25 cellular contexts compared by ENCODE assay signal in genomic region chr15:85977586-85977985, GRCh38.
"Had no signal": no experiment of that assay in that cellular context is flagged by ENCODE, and none has a peak within 500 bp of the region (broad histone marks: within the 10 kb centered on the region; RNA-seq: fewer than 3 reads in every experiment).

No MANE protein-coding gene starts in this region.

- DNase-seq: stimulated activated CD4-positive, alpha-beta T cell treated with anti-CD3 and anti-CD28 coated beads, Interleukin-2, amount 100 ng/mL, for 48 hours; stimulated activated CD4-positive, alpha-beta T cell treated with anti-CD3 and anti-CD28 coated beads, Interleukin-4, amount 100 ng/mL, for 1 hour; stimulated activated CD4-positive, alpha-beta T cell treated with anti-CD3 and anti-CD28 coated beads, Interleukin-4, amount 100 ng/mL, for 24 hours; stimulated activated CD4-positive, alpha-beta T cell treated with anti-CD3 and anti-CD28 coated beads, Interleukin-4, amount 100 ng/mL, for 4 hours; stimulated activated CD8-positive, alpha-beta memory T cell treated with anti-CD3 and anti-CD28 coated beads, Interleukin-4, amount 100 ng/mL, for 48 hours; stimulated activated naive B cell treated with anti-CD40 and anti-IgM and Interleukin-4, amounts not matched to agents 10 μg/mL and 1 μg/mL and 100 μg/mL, for 72 hours; stimulated activated naive CD4-positive, alpha-beta T cell; stimulated activated naive CD4-positive, alpha-beta T cell treated with Interleukin-2 at 50 U/mL for 16 hours; stimulated activated naive CD8-positive, alpha-beta T cell treated with anti-CD3 and anti-CD28 coated beads, Interleukin-15, amount 100 ng/mL, for 72 hours; stimulated activated naive CD8-positive, alpha-beta T cell treated with anti-CD3 and anti-CD28 coated beads, Interleukin-15, Interleukin-2, amounts not matched to agents 100 U/mL and 50 U/mL, for 24 hours; stomach; substantia nigra; testis; thyroid gland; tibial artery; transverse colon; upper lobe of left lung; upper lobe of right lung; uterus had no signal

- H3K4me3 ChIP-seq: stomach, suprapubic skin, testis, thoracic aorta, thyroid gland, tibial artery, tibial nerve, transverse colon, upper lobe of left lung, upper lobe of right lung, uterus, vagina had no signal

- H3K27ac ChIP-seq: stomach, suprapubic skin, testis, thoracic aorta, thyroid gland, tibial artery, tibial nerve, transverse colon, upper lobe of left lung, upper lobe of right lung, uterus, vagina had no signal

- H3K4me1 ChIP-seq: stomach, suprapubic skin, testis, thyroid gland, tibial artery, tibial nerve, transverse colon, upper lobe of left lung, upper lobe of right lung, uterus, vagina had no signal

- ATAC-seq: stimulated activated effector memory CD8-positive, alpha-beta T cell treated with anti-CD3 and anti-CD28 coated beads, Interleukin-12 subunit alpha, Interleukin-12 subunit beta, amount 100 ng/mL, for 72 hours; stimulated activated memory B cell treated with anti-CD40 and anti-IgM and Interleukin-4, amounts not matched to agents 10 μg/mL and 1 μg/mL and 100 μg/mL, for 72 hours; stimulated activated naive B cell treated with anti-CD40 and anti-IgM and Interleukin-4, amounts not matched to agents 10 μg/mL and 1 μg/mL and 100 μg/mL, for 72 hours; stimulated activated naive CD8-positive, alpha-beta T cell treated with anti-CD3 and anti-CD28 coated beads, Interleukin-15, amount 100 ng/mL, for 72 hours; stimulated activated naive CD8-positive, alpha-beta T cell treated with anti-CD3 and anti-CD28 coated beads, Interleukin-15, Interleukin-2, amounts not matched to agents 100 U/mL and 50 U/mL, for 24 hours; upper lobe of right lung had no signal

- H3K9me3 ChIP-seq: suprapubic skin, testis, thoracic aorta, thyroid gland, transverse colon, upper lobe of left lung, upper lobe of right lung, uterus, vagina had no signal

- H3K27me3 ChIP-seq: stomach, suprapubic skin, testis, thyroid gland, tibial nerve, transverse colon, upper lobe of left lung, upper lobe of right lung, uterus, vagina had no signal

- H3K36me3 ChIP-seq: stomach, suprapubic skin, thoracic aorta, thyroid gland, tibial artery, tibial nerve, transverse colon, upper lobe of left lung, upper lobe of right lung, uterus, vagina had no signal
